In the genomic region with DNA sequence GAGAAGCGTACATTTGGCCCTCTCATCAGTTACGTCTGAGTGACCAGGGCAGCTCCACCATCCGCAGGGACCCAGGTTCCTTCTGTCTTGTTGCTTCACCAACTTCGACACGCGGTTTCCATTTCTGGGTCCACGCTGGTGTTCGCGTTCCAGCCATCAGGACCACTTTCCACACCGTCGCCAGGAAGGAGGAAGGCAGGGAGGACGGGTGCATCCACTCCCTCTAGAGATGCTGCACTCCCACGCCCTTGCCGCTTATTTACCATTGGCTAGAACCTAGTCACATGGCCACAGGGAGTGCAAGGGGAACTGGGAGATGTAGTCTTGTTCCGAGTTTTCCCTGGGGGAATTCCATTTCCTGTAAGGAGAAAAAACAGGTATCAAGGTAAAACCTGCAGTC, we compare ENCODE assay signal across 17 cellular contexts. TPM values are rescaled to one million over a fixed set of nuclear protein-coding genes. Genes with fewer than 3 reads are reported as not detected.
DNase-seq lines count a peak whose midpoint lies in the region; ATAC-seq and TF ChIP-seq lines count a peak whose summit lies in the region.
"Had no signal": no experiment of that assay in that cellular context is flagged by ENCODE, and none has a peak within 500 bp of the region (broad histone marks: within the 10 kb centered on the region; RNA-seq: fewer than 3 reads in every experiment).

No MANE protein-coding gene starts in this region.

- H3K36me3 ChIP-seq in Caco-2 (ENCODE audit: control insufficient read depth, insufficient read depth, low read length): no peaks in the 10 kb centered on the region
- H3K36me3 ChIP-seq: left ventricle myocardium inferior, ovary, SJCRH30 had no signal

- TF ChIP-seq CTCF in Caco-2 (IDR thresholded peaks at IDR 0.05; ENCODE audit: insufficient read depth in 1 of 2, low read depth in 1 of 2, low read length in 1 of 2, severe bottlenecking in 1 of 2, unreplicated experiment in 1 of 2): no peak

- no TSS peak for BruUV-seq in Caco-2 (replicated peaks; lab: Mats Ljungman, UMichigan)

- no peaks in the 10 kb centered on the region for H3K9me3 ChIP-seq in Caco-2
- H3K9me3 ChIP-seq: left ventricle myocardium inferior, ovary, SJCRH30 had no signal

- CTCF ChIA-PET in Caco-2 (lab: Charles Lee): no interaction called here
- CTCF ChIA-PET in HEK293T (lab: Yijun Ruan, JAX): no interaction called here

- POLR2A ChIA-PET in Caco-2 (lab: Charles Lee): no interaction called here
- POLR2A ChIA-PET in HEK293T (lab: Yijun Ruan, JAX): no interaction called here

- peaks cover 6% of the 10 kb centered on the region; the same call in 1 of the 2 replicates for H3K4me1 ChIP-seq in Caco-2
- H3K4me1 ChIP-seq: SJCRH30 had no signal

- intact Hi-C loops in Caco-2 (cut with micrococcal nuclease; ENCODE audit: unreplicated experiment): no loop called here

- no peaks in the 10 kb centered on the region for H3K27me3 ChIP-seq in Caco-2 (replicated peaks; ENCODE audit: control insufficient read depth, insufficient read depth, low read length)
- H3K27me3 ChIP-seq: ovary, SJCRH30 had no signal

- H3K27me3 Mint-ChIP-seq in Caco-2 (ENCODE audit: insufficient read depth, unreplicated experiment): no peaks in the 10 kb centered on the region
- peaks cover 19 to 24% of the 10 kb centered on the region in 2 donors for H3K27me3 Mint-ChIP-seq in natural killer cell treated with Interleukin-12 subunit alpha and Interleukin-12 subunit beta and Interleukin-15 and Interleukin-18, amount 100 ng/mL, for 72 hours

- no peak overlapping the region for H3K4me3 ChIP-seq in Caco-2 (ENCODE audit: low read depth, low read length)
- H3K4me3 ChIP-seq: left ventricle myocardium inferior, ovary, SJCRH30 had no signal

- H3K9me3 Mint-ChIP-seq in Caco-2 (ENCODE audit: unreplicated experiment): no peaks in the 10 kb centered on the region
- no peaks in the 10 kb centered on the region for H3K9me3 Mint-ChIP-seq in natural killer cell treated with Interleukin-12 subunit alpha and Interleukin-12 subunit beta and Interleukin-15 and Interleukin-18, amount 100 ng/mL, for 72 hours

- no peaks in the 10 kb centered on the region for H3K36me3 Mint-ChIP-seq in Caco-2 (ENCODE audit: insufficient read depth, unreplicated experiment)
- no peaks in the 10 kb centered on the region for H3K36me3 Mint-ChIP-seq in natural killer cell treated with Interleukin-12 subunit alpha and Interleukin-12 subunit beta and Interleukin-15 and Interleukin-18, amount 100 ng/mL, for 72 hours
- H3K36me3 Mint-ChIP-seq: activated naive CD4-positive, alpha-beta T cell treated with anti-CD3 and anti-CD28 coated beads, Interleukin-2, amount 10 ng/mL, durations not matched to agents 7 days and 5 days had no signal

- peaks cover 15% of the 10 kb centered on the region for H3K4me1 Mint-ChIP-seq in Caco-2 (ENCODE audit: low read depth, unreplicated experiment)
- H3K4me1 Mint-ChIP-seq in natural killer cell treated with Interleukin-12 subunit alpha and Interleukin-12 subunit beta and Interleukin-15 and Interleukin-18, amount 100 ng/mL, for 72 hours (ENCODE audit: low read depth in 2 of 2): no peaks in the 10 kb centered on the region

- peak; percentile 46 to 57 for DNase-seq in Caco-2
- DNase-seq in HEK293T (ENCODE audit: extremely low spot score): peak; percentile 54
- peak; percentile 10 for DNase-seq in SW480 (ENCODE audit: low spot score)
- peak; percentile 87 for DNase-seq in iPS-NIHi7 (ENCODE audit: extremely low spot score)
- no peak for DNase-seq in GDM1 (lab: John Stamatoyannopoulos, UW)
- DNase-seq in natural killer cell treated with Interleukin-12 subunit alpha and Interleukin-12 subunit beta and Interleukin-15 and Interleukin-18, amount 100 ng/mL, for 72 hours (ENCODE audit: low spot score): no peak
- no peak for DNase-seq in activated CD4-positive, CD25-positive, alpha-beta regulatory T cell treated with anti-CD3 and anti-CD28 coated beads, Interleukin-2, amount 50 U/mL, for 72 hours
- DNase-seq: activated CD4-positive, alpha-beta T cell treated with anti-CD3 and anti-CD28 coated beads for 4 hours; activated naive CD4-positive, alpha-beta T cell treated with anti-CD3 and anti-CD28 coated beads, Interleukin-2, amount 10 ng/mL, durations not matched to agents 7 days and 5 days; left ventricle myocardium inferior; NCI-H345; ovary; stimulated activated CD4-positive, alpha-beta T cell treated with anti-CD3 and anti-CD28 coated beads, Interleukin-2, amount 100 ng/mL, for 48 hours; substantia nigra; T-helper 9 cell had no signal

- no peak overlapping the region for H3K4me3 Mint-ChIP-seq in Caco-2 (ENCODE audit: unreplicated experiment)
- no peak overlapping the region for H3K4me3 Mint-ChIP-seq in natural killer cell treated with Interleukin-12 subunit alpha and Interleukin-12 subunit beta and Interleukin-15 and Interleukin-18, amount 100 ng/mL, for 72 hours
- H3K4me3 Mint-ChIP-seq: activated naive CD4-positive, alpha-beta T cell treated with anti-CD3 and anti-CD28 coated beads, Interleukin-2, amount 10 ng/mL, durations not matched to agents 7 days and 5 days had no signal

- no peak overlapping the region for H3K27ac Mint-ChIP-seq in Caco-2 (ENCODE audit: unreplicated experiment)
- no peak overlapping the region for H3K27ac Mint-ChIP-seq in natural killer cell treated with Interleukin-12 subunit alpha and Interleukin-12 subunit beta and Interleukin-15 and Interleukin-18, amount 100 ng/mL, for 72 hours
- H3K27ac Mint-ChIP-seq: activated naive CD4-positive, alpha-beta T cell treated with anti-CD3 and anti-CD28 coated beads, Interleukin-2, amount 10 ng/mL, durations not matched to agents 7 days and 5 days had no signal

- ATAC-seq in natural killer cell treated with Interleukin-12 subunit alpha and Interleukin-12 subunit beta and Interleukin-15 and Interleukin-18, amount 100 ng/mL, for 72 hours: no peak

TF ChIP-seq in HEK293T, 16 proteins besides CTCF, POLR2A, EP300 and RAD21:
- no peak for TF ChIP-seq SP1 (IDR thresholded peaks at IDR 0.05)
- TF ChIP-seq SUZ12 (IDR thresholded peaks at IDR 0.05): no peak
- TF ChIP-seq ARNT (IDR thresholded peaks at IDR 0.05): no peak
- no peak for TF ChIP-seq ZNF384 (IDR thresholded peaks at IDR 0.05)
- TF ChIP-seq FOXA1 (IDR thresholded peaks at IDR 0.05): no peak
- no peak for TF ChIP-seq NFRKB (IDR thresholded peaks at IDR 0.05)
- TF ChIP-seq TARDBP (IDR thresholded peaks at IDR 0.05): no peak
- TF ChIP-seq FOXM1 (IDR thresholded peaks at IDR 0.05; ENCODE audit: borderline replicate concordance): no peak

RNA-seq across cellular contexts. Expression of gene SNX9, which starts 33.2 kb away (rescaled TPM):
- total RNA-seq in Caco-2 (2022): 27.4 and 29.5 TPM in 2 replicates
- 10 to 100 TPM in 1 of 2 donors, 1 to 10 TPM in 1; 5.4 to 14.6 TPM for total RNA-seq in natural killer cell treated with Interleukin-12 subunit alpha and Interleukin-12 subunit beta and Interleukin-15 and Interleukin-18, amount 100 ng/mL, for 72 hours
- total RNA-seq: OCI-LY7 had no signal

Comparison
In these comparisons a context has a peak if more than half of its experiments do, and no peak if none do; other contexts are left out.
1. DNase-seq: peak in Caco-2 (2 of 2), HEK293T (single experiment), SW480 (single experiment) and iPS-NIHi7 (single experiment); none in GDM1 (single experiment), natural killer cell treated with Interleukin-12 subunit alpha and Interleukin-12 subunit beta and Interleukin-15 and Interleukin-18, amount 100 ng/mL, for 72 hours (single experiment) and activated CD4-positive, CD25-positive, alpha-beta regulatory T cell treated with anti-CD3 and anti-CD28 coated beads, Interleukin-2, amount 50 U/mL, for 72 hours (single experiment).